ENCODE assay signal across 25 cellular contexts in genomic region chr15:87419341-87419740, GRCh38.
"Had no signal": no experiment of that assay in that cellular context is flagged by ENCODE, and none has a peak within 500 bp of the region (broad histone marks: within the 10 kb centered on the region; RNA-seq: fewer than 3 reads in every experiment).

No MANE protein-coding gene starts in this region.

- H3K27me3 Mint-ChIP-seq: activated CD4-positive, alpha-beta memory T cell treated with anti-CD3 and anti-CD28 coated beads, Interleukin-2, amount 10 ng/mL, durations not matched to agents 7 days and 5 days; activated CD4-positive, alpha-beta T cell treated with anti-CD3 and anti-CD28 coated beads, Interleukin-2, amount 10 ng/mL, durations not matched to agents 7 days and 5 days; stimulated activated naive B cell treated with anti-CD40 and anti-IgM and Interleukin-4, amounts not matched to agents 10 μg/mL and 1 μg/mL and 100 μg/mL, for 72 hours had no signal

- H3K4me3 Mint-ChIP-seq: activated CD4-positive, alpha-beta memory T cell treated with anti-CD3 and anti-CD28 coated beads, Interleukin-2, amount 10 ng/mL, durations not matched to agents 7 days and 5 days; activated CD4-positive, alpha-beta T cell treated with anti-CD3 and anti-CD28 coated beads, Interleukin-2, amount 10 ng/mL, durations not matched to agents 7 days and 5 days; activated T-cell treated with anti-CD3 and anti-CD28 coated beads, Interleukin-2, amount 50 U/mL, for 4 hours; nephron progenitor cell; stimulated activated naive B cell treated with anti-CD40 and anti-IgM and Interleukin-4, amounts not matched to agents 10 μg/mL and 1 μg/mL and 100 μg/mL, for 72 hours; T-helper 17 cell; WTC11 had no signal

- H3K27ac Mint-ChIP-seq: activated CD4-positive, alpha-beta memory T cell treated with anti-CD3 and anti-CD28 coated beads, Interleukin-2, amount 10 ng/mL, durations not matched to agents 7 days and 5 days; activated CD4-positive, alpha-beta T cell treated with anti-CD3 and anti-CD28 coated beads, Interleukin-2, amount 10 ng/mL, durations not matched to agents 7 days and 5 days; activated naive CD4-positive, alpha-beta T cell treated with anti-CD3 and anti-CD28 coated beads, Interleukin-2, amount 50 U/mL, for 72 hours; activated T-helper 2 cell treated with anti-CD3 and anti-CD28 coated beads, Interferon-gamma antibody, Interleukin-2, Interleukin-4, amounts not matched to agents 10 μg/mL and 5 μg/mL and 100 μg/mL, durations not matched to agents 14 hours and 24 hours and 36 hours; nephron progenitor cell; stimulated activated naive B cell treated with anti-CD40 and anti-IgM and Interleukin-4, amounts not matched to agents 10 μg/mL and 1 μg/mL and 100 μg/mL, for 72 hours; T-helper 17 cell; WTC11 had no signal

- H3K9me3 Mint-ChIP-seq: activated CD4-positive, alpha-beta T cell treated with anti-CD3 and anti-CD28 coated beads, Interleukin-2, amount 10 ng/mL, durations not matched to agents 7 days and 5 days; activated naive CD4-positive, alpha-beta T cell treated with anti-CD3 and anti-CD28 coated beads, Interleukin-2, amount 50 U/mL, for 72 hours; activated T-cell treated with anti-CD3 and anti-CD28 coated beads, Interleukin-2, amount 50 U/mL, for 4 hours; activated T-helper 2 cell treated with anti-CD3 and anti-CD28 coated beads, Interferon-gamma antibody, Interleukin-2, Interleukin-4, amounts not matched to agents 10 μg/mL and 5 μg/mL and 100 μg/mL, durations not matched to agents 14 hours and 24 hours and 36 hours; nephron progenitor cell; WTC11 had no signal

- DNase-seq: activated CD4-positive, alpha-beta memory T cell treated with anti-CD3 and anti-CD28 coated beads, Interleukin-2, amount 10 ng/mL, durations not matched to agents 7 days and 5 days; activated CD4-positive, alpha-beta T cell treated with anti-CD3 and anti-CD28 coated beads for 1 hour; activated CD4-positive, alpha-beta T cell treated with anti-CD3 and anti-CD28 coated beads, Interleukin-2, amount 10 ng/mL, durations not matched to agents 7 days and 5 days; activated T-cell treated with anti-CD3 and anti-CD28 coated beads, Interleukin-2, amount 50 U/mL, for 4 hours; colonic mucosa; effector memory CD4-positive, alpha-beta T cell; left ventricle myocardium superior; nephron progenitor cell; ovary; retina; small intestine; stimulated activated CD4-positive, alpha-beta T cell treated with anti-CD3 and anti-CD28 coated beads, Interleukin-4, amount 100 ng/mL, for 4 hours; stimulated activated CD8-positive, alpha-beta memory T cell treated with anti-CD3 and anti-CD28 coated beads, Interleukin-4, amount 100 ng/mL, for 48 hours; stimulated activated naive B cell treated with anti-CD40 and anti-IgM and Interleukin-4, amounts not matched to agents 10 μg/mL and 1 μg/mL and 100 μg/mL, for 72 hours; stomach; T-helper 17 cell; tibial artery; upper lobe of right lung had no signal

- H3K4me3 ChIP-seq: colonic mucosa, gastroesophageal sphincter, hepatocyte, ovary, prostate gland, stomach, suprapubic skin, tibial artery, upper lobe of right lung had no signal

- H3K4me1 Mint-ChIP-seq: activated CD4-positive, alpha-beta memory T cell treated with anti-CD3 and anti-CD28 coated beads, Interleukin-2, amount 10 ng/mL, durations not matched to agents 7 days and 5 days; activated CD4-positive, alpha-beta T cell treated with anti-CD3 and anti-CD28 coated beads, Interleukin-2, amount 10 ng/mL, durations not matched to agents 7 days and 5 days; nephron progenitor cell; stimulated activated naive B cell treated with anti-CD40 and anti-IgM and Interleukin-4, amounts not matched to agents 10 μg/mL and 1 μg/mL and 100 μg/mL, for 72 hours had no signal

- H3K36me3 Mint-ChIP-seq: activated naive CD4-positive, alpha-beta T cell treated with anti-CD3 and anti-CD28 coated beads, Interleukin-2, amount 50 U/mL, for 72 hours; stimulated activated naive B cell treated with anti-CD40 and anti-IgM and Interleukin-4, amounts not matched to agents 10 μg/mL and 1 μg/mL and 100 μg/mL, for 72 hours; WTC11 had no signal
